In the genomic region with DNA sequence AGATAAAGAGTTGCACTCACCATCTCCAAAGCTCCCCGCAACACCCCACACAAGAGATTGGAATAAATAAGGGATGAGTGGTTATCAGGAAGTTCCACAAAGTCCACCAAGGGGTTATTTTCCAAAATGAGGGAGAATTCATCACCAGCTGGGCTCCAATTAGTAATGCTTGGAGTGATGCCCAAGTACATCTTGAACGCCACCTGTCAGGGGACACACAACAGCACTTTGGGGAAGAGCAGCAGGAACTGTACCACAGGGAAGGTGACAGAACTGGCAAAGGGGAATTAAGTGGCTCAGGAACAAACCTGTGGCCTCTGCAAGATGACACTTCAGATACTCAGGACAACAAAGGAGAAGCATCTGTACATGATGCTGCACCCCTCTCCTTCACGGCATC, we compare ENCODE assay signal across 20 cellular contexts. TPM values are rescaled to one million over a fixed set of nuclear protein-coding genes. Genes with fewer than 3 reads are reported as not detected.
A peak's percentile ranks its signal among the peaks of the same experiment; 100 is the strongest.
DNase-seq lines count a peak whose midpoint lies in the region; ATAC-seq and TF ChIP-seq lines count a peak whose summit lies in the region.
"Had no signal": no experiment of that assay in that cellular context is flagged by ENCODE, and none has a peak within 500 bp of the region (broad histone marks: within the 10 kb centered on the region; RNA-seq: fewer than 3 reads in every experiment).

No MANE protein-coding gene starts in this region.

- no peaks in the 10 kb centered on the region for H3K9me3 Mint-ChIP-seq in activated CD4-positive, alpha-beta memory T cell treated with anti-CD3 and anti-CD28 coated beads for 36 hours
- no peaks in the 10 kb centered on the region for H3K9me3 Mint-ChIP-seq in activated CD4-positive, alpha-beta memory T cell treated with anti-CD3 and anti-CD28 coated beads, Interleukin-2, amount 10 ng/mL, durations not matched to agents 7 days and 5 days
- H3K9me3 Mint-ChIP-seq: CD14-positive monocyte, GM23338, type B pancreatic cell had no signal

- no peak overlapping the region for H3K4me3 Mint-ChIP-seq in activated CD4-positive, alpha-beta memory T cell treated with anti-CD3 and anti-CD28 coated beads for 36 hours
- no peak overlapping the region for H3K4me3 Mint-ChIP-seq in activated CD4-positive, alpha-beta memory T cell treated with anti-CD3 and anti-CD28 coated beads, Interleukin-2, amount 10 ng/mL, durations not matched to agents 7 days and 5 days
- H3K4me3 Mint-ChIP-seq: CD14-positive monocyte, GM23338, type B pancreatic cell had no signal

- TF ChIP-seq POLR2A in breast epithelium (IDR thresholded peaks at IDR 0.05) = no peak

- H3K4me1 ChIP-seq in thoracic aorta (ENCODE audit: control insufficient read depth in 1 of 2, low read depth in 2 of 2) (peaks cover 40 to 68% of the 10 kb centered on the region in 2 donors), lower lobe of right lung (peaks cover 35% of the 10 kb centered on the region), breast epithelium (peaks cover 7% of the 10 kb centered on the region in 2 donors)

- intact Hi-C loops in activated CD4-positive, alpha-beta memory T cell treated with anti-CD3 and anti-CD28 coated beads for 36 hours (cut with micrococcal nuclease) = no loop called here
- intact Hi-C loops in lower lobe of right lung (cut with DNase I) = no loop called here
- intact Hi-C loops in breast epithelium (cut with DNase I; ENCODE audit: low total_unique reads) = no loop called here

- no peaks in the 10 kb centered on the region for H3K9me3 ChIP-seq in thoracic aorta
- no peaks in the 10 kb centered on the region for H3K9me3 ChIP-seq in lower lobe of right lung
- H3K9me3 ChIP-seq in breast epithelium = no peaks in the 10 kb centered on the region

- H3K27ac ChIP-seq in epithelial cell of prostate (peak overlapping the region; percentile 98), thoracic aorta (peak overlapping the region; percentile 87 to 89), lower lobe of right lung (no peak overlapping the region), breast epithelium (peak overlapping the region in 1 of 2 donors; percentile 77)

- POLR2A ChIA-PET in activated CD4-positive, alpha-beta memory T cell treated with anti-CD3 and anti-CD28 coated beads for 36 hours (lab: Charles Lee) = no interaction called here
- POLR2A ChIA-PET in activated CD4-positive, alpha-beta memory T cell treated with anti-CD3 and anti-CD28 coated beads, Interleukin-2, amount 10 ng/mL, durations not matched to agents 7 days and 5 days (lab: Charles Lee) = interaction anchor here (0.9 kb wide), 1 partner anchor 23 kb away, joined by 3 read pairs; no protein-coding TSS in a partner anchor

- no peak for TF ChIP-seq CTCF in thoracic aorta (IDR thresholded peaks at IDR 0.05)
- TF ChIP-seq CTCF in lower lobe of right lung (IDR thresholded peaks at IDR 0.05) = no peak
- TF ChIP-seq CTCF in breast epithelium (IDR thresholded peaks at IDR 0.05) = no peak

- ATAC-seq in thoracic aorta (ENCODE audit: insufficient number of reproducible peaks, low FRiP score, low read depth) (no peak), lower lobe of right lung (no peak)
- ATAC-seq: GM23338 had no signal

- no peak for DNase-seq in activated CD4-positive, alpha-beta memory T cell treated with anti-CD3 and anti-CD28 coated beads for 36 hours
- no peak for DNase-seq in activated CD4-positive, alpha-beta memory T cell treated with anti-CD3 and anti-CD28 coated beads, Interleukin-2, amount 10 ng/mL, durations not matched to agents 7 days and 5 days
- DNase-seq in NCI-H345 (lab: John Stamatoyannopoulos, UW) = peak; percentile 58
- DNase-seq in epithelial cell of prostate (ENCODE audit: low read depth, low spot score) = no peak
- no peak for DNase-seq in thoracic aorta (ENCODE audit: low spot score)
- no peak for DNase-seq in lower lobe of right lung
- DNase-seq in NCI-H1048 (lab: John Stamatoyannopoulos, UW) = no peak
- no peak for DNase-seq in breast epithelium (ENCODE audit: low spot score in 2 of 2)
- DNase-seq: activated CD8-positive, alpha-beta memory T cell treated with anti-CD3 and anti-CD28 coated beads for 24 hours; activated gamma-delta T cell treated with Interleukin-2 at 50 U/mL for 16 hours; aorta; DND-41; mesendoderm; NCI-H526 treated with DMSO at 0.1 percent for 48 hours; stimulated activated CD4-positive, alpha-beta T cell treated with anti-CD3 and anti-CD28 coated beads, Interleukin-4, amount 100 ng/mL, for 4 hours had no signal

- H3K27ac Mint-ChIP-seq in activated CD4-positive, alpha-beta memory T cell treated with anti-CD3 and anti-CD28 coated beads for 36 hours = peak overlapping the region; percentile 3
- H3K27ac Mint-ChIP-seq in activated CD4-positive, alpha-beta memory T cell treated with anti-CD3 and anti-CD28 coated beads, Interleukin-2, amount 10 ng/mL, durations not matched to agents 7 days and 5 days = no peak overlapping the region
- H3K27ac Mint-ChIP-seq: GM23338, type B pancreatic cell had no signal

- H3K4me1 Mint-ChIP-seq in activated CD4-positive, alpha-beta memory T cell treated with anti-CD3 and anti-CD28 coated beads for 36 hours (ENCODE audit: low read depth) = peaks cover 28% of the 10 kb centered on the region
- peaks cover 31% of the 10 kb centered on the region for H3K4me1 Mint-ChIP-seq in activated CD4-positive, alpha-beta memory T cell treated with anti-CD3 and anti-CD28 coated beads, Interleukin-2, amount 10 ng/mL, durations not matched to agents 7 days and 5 days

- H3K4me3 ChIP-seq in thoracic aorta (no peak overlapping the region), lower lobe of right lung (no peak overlapping the region), breast epithelium (no peak overlapping the region)
- H3K4me3 ChIP-seq: coronary artery, GM23338 had no signal

- H3K27me3 ChIP-seq in thoracic aorta (replicated peaks; ENCODE audit: insufficient read depth) = no peaks in the 10 kb centered on the region
- H3K27me3 ChIP-seq in lower lobe of right lung (ENCODE audit: low read depth) = no peaks in the 10 kb centered on the region
- no peaks in the 10 kb centered on the region for H3K27me3 ChIP-seq in breast epithelium

- peaks cover 24% of the 10 kb centered on the region for H3K36me3 ChIP-seq in thoracic aorta
- peaks cover 42% of the 10 kb centered on the region for H3K36me3 ChIP-seq in lower lobe of right lung
- H3K36me3 ChIP-seq in breast epithelium = no peaks in the 10 kb centered on the region

- CTCF ChIA-PET in activated CD4-positive, alpha-beta memory T cell treated with anti-CD3 and anti-CD28 coated beads for 36 hours (lab: Charles Lee) = interaction anchor here (2.5 kb wide), 1 partner anchor 11 kb away, joined by 7 read pairs; a partner anchor contains a TSS
- CTCF ChIA-PET in activated CD4-positive, alpha-beta memory T cell treated with anti-CD3 and anti-CD28 coated beads, Interleukin-2, amount 10 ng/mL, durations not matched to agents 7 days and 5 days (lab: Charles Lee) = no interaction called here

- no peaks in the 10 kb centered on the region for H3K27me3 Mint-ChIP-seq in activated CD4-positive, alpha-beta memory T cell treated with anti-CD3 and anti-CD28 coated beads for 36 hours
- H3K27me3 Mint-ChIP-seq in activated CD4-positive, alpha-beta memory T cell treated with anti-CD3 and anti-CD28 coated beads, Interleukin-2, amount 10 ng/mL, durations not matched to agents 7 days and 5 days = no peaks in the 10 kb centered on the region
- H3K27me3 Mint-ChIP-seq: type B pancreatic cell had no signal

- H3K36me3 Mint-ChIP-seq in activated CD4-positive, alpha-beta memory T cell treated with anti-CD3 and anti-CD28 coated beads for 36 hours = peaks cover 20% of the 10 kb centered on the region
- peaks cover 37% of the 10 kb centered on the region for H3K36me3 Mint-ChIP-seq in activated CD4-positive, alpha-beta memory T cell treated with anti-CD3 and anti-CD28 coated beads, Interleukin-2, amount 10 ng/mL, durations not matched to agents 7 days and 5 days (ENCODE audit: low read depth)

RNA-seq across cellular contexts. Expression of a gene that starts 11.5 kb away (rescaled TPM):
- total RNA-seq in activated CD4-positive, alpha-beta memory T cell treated with anti-CD3 and anti-CD28 coated beads for 36 hours = 10 to 100 TPM; 56.7 to 56.8 TPM
- total RNA-seq in activated CD4-positive, alpha-beta memory T cell treated with anti-CD3 and anti-CD28 coated beads, Interleukin-2, amount 10 ng/mL, durations not matched to agents 7 days and 5 days = 10 to 100 TPM; 57.2 to 58.4 TPM
- total RNA-seq in thoracic aorta = 10 to 100 TPM; 78.5 to 92.3 TPM
- 60.3 TPM for total RNA-seq in lower lobe of right lung
- 100 to 1,000 TPM; 107 to 118 (median 116) TPM for total RNA-seq in breast epithelium

RNA-seq across cellular contexts. Expression of a gene that starts 12.8 kb away (rescaled TPM):
- total RNA-seq in activated CD4-positive, alpha-beta memory T cell treated with anti-CD3 and anti-CD28 coated beads for 36 hours = not detected
- not detected for total RNA-seq in activated CD4-positive, alpha-beta memory T cell treated with anti-CD3 and anti-CD28 coated beads, Interleukin-2, amount 10 ng/mL, durations not matched to agents 7 days and 5 days
- 100 to 1,000 TPM in 1 of 2 donors, 10 to 100 TPM in 1; 41.6 to 126 TPM for total RNA-seq in thoracic aorta
- total RNA-seq in lower lobe of right lung = 24.4 TPM
- 10 to 100 TPM in 2 of 3 donors, 1 to 10 TPM in 1; 3.4 to 20.6 (median 11.1) TPM for total RNA-seq in breast epithelium

RNA-seq across cellular contexts. Expression of a gene that starts 18.2 kb away (rescaled TPM):
- 100 to 1,000 TPM; 138 to 143 TPM for total RNA-seq in activated CD4-positive, alpha-beta memory T cell treated with anti-CD3 and anti-CD28 coated beads for 36 hours
- 100 to 1,000 TPM; 215 to 221 TPM for total RNA-seq in activated CD4-positive, alpha-beta memory T cell treated with anti-CD3 and anti-CD28 coated beads, Interleukin-2, amount 10 ng/mL, durations not matched to agents 7 days and 5 days
- 100 to 1,000 TPM; 170 to 186 TPM for total RNA-seq in thoracic aorta
- total RNA-seq in lower lobe of right lung = 120 TPM
- 10 to 100 TPM; 67.4 to 78.0 (median 68.6) TPM for total RNA-seq in breast epithelium

RNA-seq across cellular contexts. Expression of a gene that starts 49.1 kb away (rescaled TPM):
- total RNA-seq in activated CD4-positive, alpha-beta memory T cell treated with anti-CD3 and anti-CD28 coated beads for 36 hours = 10 to 100 TPM; 33.3 TPM
- total RNA-seq in activated CD4-positive, alpha-beta memory T cell treated with anti-CD3 and anti-CD28 coated beads, Interleukin-2, amount 10 ng/mL, durations not matched to agents 7 days and 5 days = 10 to 100 TPM; 29.7 to 29.9 TPM
- total RNA-seq in thoracic aorta (10 to 100 TPM; 34.0 to 34.1 TPM), lower lobe of right lung (32.4 TPM), breast epithelium (10 to 100 TPM; 26.2 to 48.7 (median 39.7) TPM)

RNA-seq across cellular contexts. Expression of a gene that starts 53.9 kb away (rescaled TPM):
- total RNA-seq in activated CD4-positive, alpha-beta memory T cell treated with anti-CD3 and anti-CD28 coated beads for 36 hours = not detected
- total RNA-seq in activated CD4-positive, alpha-beta memory T cell treated with anti-CD3 and anti-CD28 coated beads, Interleukin-2, amount 10 ng/mL, durations not matched to agents 7 days and 5 days = not detected
- not detected for total RNA-seq in thoracic aorta
- total RNA-seq in lower lobe of right lung = 9.3 TPM
- 1 to 10 TPM in 1 of 3 donors, under 1 TPM in 1, not detected in 1; 0.98 to 1.2 TPM for total RNA-seq in breast epithelium
- total RNA-seq: aorta, HT1080 had no signal

Comparison
In these comparisons a context has a peak if more than half of its experiments do, and no peak if none do; other contexts are left out.
1. RNA of a gene that starts 12.8 kb away (total RNA-seq): 41.6 to 126 TPM in thoracic aorta, 24.4 TPM in lower lobe of right lung (single experiment) and 3.4 to 20.6 TPM in breast epithelium; not detected in activated CD4-positive, alpha-beta memory T cell treated with anti-CD3 and anti-CD28 coated beads for 36 hours and not detected in activated CD4-positive, alpha-beta memory T cell treated with anti-CD3 and anti-CD28 coated beads, Interleukin-2, amount 10 ng/mL, durations not matched to agents 7 days and 5 days; every median in the first group is over 4 times any median in the second.